8 cellular contexts compared by ENCODE assay signal in genomic region chr16:56450275-56450889, GRCh38. TPM values are rescaled to one million over a fixed set of nuclear protein-coding genes. Genes with fewer than 3 reads are reported as not detected.
DNase-seq lines count a peak whose midpoint lies in the region; ATAC-seq and TF ChIP-seq lines count a peak whose summit lies in the region.

No MANE protein-coding gene starts in this region.

- no peaks in the 10 kb centered on the region for H3K9me3 Mint-ChIP-seq in CD8-positive, alpha-beta memory T cell

- no peak overlapping the region for H2BK120ac ChIP-seq in IMR-90 (ENCODE audit: low read depth, low read length)
- no peak overlapping the region for H2BK120ac ChIP-seq in mesenchymal stem cell (ENCODE audit: low read depth, low read length)

- peak overlapping the region; percentile 90 to 99 (median 97) for H3K4me3 Mint-ChIP-seq in CD8-positive, alpha-beta memory T cell

- no peak for TF ChIP-seq RAD21 in IMR-90 (IDR thresholded peaks at IDR 0.05; ENCODE audit: low read length)

- no peak overlapping the region for H2BK12ac ChIP-seq in mesenchymal stem cell (ENCODE audit: low read length in 2 of 2)

- peak overlapping the region; percentile 57 to 99 (median 96) for H3K27ac Mint-ChIP-seq in CD8-positive, alpha-beta memory T cell

- no CpG with 5 or more reads among the region's 13 CpGs for WGBS in IMR-90 (ENCODE audit: extremely low coverage in 2 of 2, insufficient read length in 1 of 2), 2 experiments
- 8% methylated on average over 5 of the region's 13 CpGs for WGBS in mesenchymal stem cell

- peak overlapping the region; percentile 89 for H2AK9ac ChIP-seq in IMR-90 (replicated peaks; ENCODE audit: low read depth, low read length, poor library complexity)

- H3K4ac ChIP-seq in IMR-90 (ENCODE audit: low read depth, low read length) (peak overlapping the region; percentile 77; the same call in 1 of the 2 replicates), mesenchymal stem cell (ENCODE audit: low read depth in 1 of 2, low read length in 2 of 2) (peak overlapping the region in 1 of 2 experiments; percentile 94)

- no peak for ATAC-seq in IMR-90 (ENCODE audit: low read depth)
- ATAC-seq in GM19023 (IDR thresholded peaks at IDR 0.05; ENCODE audit: unreplicated experiment): no peak
- no peak for ATAC-seq in GM21717 (IDR thresholded peaks at IDR 0.05; ENCODE audit: unreplicated experiment)

- H4K91ac ChIP-seq in IMR-90 (ENCODE audit: insufficient read depth, low read depth, low read length) (no peak overlapping the region), mesenchymal stem cell (ENCODE audit: low read length) (no peak overlapping the region)

- H3K4me2 ChIP-seq in IMR-90 (ENCODE audit: low read depth, low read length) (peak overlapping the region; percentile 99), mesenchymal stem cell (ENCODE audit: low read length, poor library complexity, severe bottlenecking) (peak overlapping the region; percentile 75)

- H3K9me3 ChIP-seq in CD8-positive, alpha-beta memory T cell (ENCODE audit: low read length): no peaks in the 10 kb centered on the region
- no peaks in the 10 kb centered on the region for H3K9me3 ChIP-seq in IMR-90 (ENCODE audit: control insufficient read depth, insufficient read depth, low read length)
- no peaks in the 10 kb centered on the region for H3K9me3 ChIP-seq in mesenchymal stem cell (ENCODE audit: control insufficient read depth, low read length)

- BruUV-seq in IMR-90 (replicated peaks; lab: Mats Ljungman, UMichigan): no TSS peak

- H2BK15ac ChIP-seq in IMR-90 (ENCODE audit: low read depth, low read length): no peak overlapping the region
- no peak overlapping the region for H2BK15ac ChIP-seq in mesenchymal stem cell (ENCODE audit: low read depth, poor library complexity, severe bottlenecking)

- peak overlapping the region; percentile 55; the same call in 1 of the 2 replicates for H3K56ac ChIP-seq in IMR-90 (ENCODE audit: extremely low read depth, insufficient read depth, low read length)

- peak overlapping the region; percentile 5; the same call in 1 of the 2 replicates for H2AK5ac ChIP-seq in IMR-90 (ENCODE audit: low read depth, low read length)
- H2AK5ac ChIP-seq in mesenchymal stem cell (ENCODE audit: low read length, severe bottlenecking): no peak overlapping the region

- H3K27me3 Mint-ChIP-seq in CD8-positive, alpha-beta memory T cell: no peaks in the 10 kb centered on the region

- no peaks in the 10 kb centered on the region for H3K27me3 ChIP-seq in CD8-positive, alpha-beta memory T cell (ENCODE audit: insufficient read depth, low read length, poor library complexity, severe bottlenecking)
- H3K27me3 ChIP-seq in IMR-90 (ENCODE audit: control insufficient read depth, insufficient read depth, low read length): no peaks in the 10 kb centered on the region
- no peaks in the 10 kb centered on the region for H3K27me3 ChIP-seq in brain microvascular endothelial cell (replicated peaks)
- no peaks in the 10 kb centered on the region for H3K27me3 ChIP-seq in mesenchymal stem cell (ENCODE audit: control insufficient read depth in 1 of 2, insufficient read depth in 1 of 2, low read length in 2 of 2)

- peaks cover 4 to 63% (median 13%) of the 10 kb centered on the region in 3 donors for H3K36me3 Mint-ChIP-seq in CD8-positive, alpha-beta memory T cell

- peak overlapping the region; percentile 48 for H3K23ac ChIP-seq in IMR-90 (ENCODE audit: low read depth, low read length)
- no peak overlapping the region for H3K23ac ChIP-seq in mesenchymal stem cell (ENCODE audit: low read length in 2 of 2)

- no peak overlapping the region for H2BK20ac ChIP-seq in IMR-90 (ENCODE audit: low read depth, low read length)

- peaks cover 13% of the 10 kb centered on the region; the same call in 1 of the 2 replicates for H4K20me1 ChIP-seq in IMR-90 (ENCODE audit: insufficient read depth, low read length)

- H3K36me3 ChIP-seq in CD8-positive, alpha-beta memory T cell (ENCODE audit: insufficient read depth, low read length): peaks cover 11% of the 10 kb centered on the region
- H3K36me3 ChIP-seq in IMR-90 (ENCODE audit: control insufficient read depth, insufficient read depth, low read length) (peaks cover 2% of the 10 kb centered on the region; the same call in 1 of the 2 replicates), brain microvascular endothelial cell (replicated peaks) (peaks cover 15% of the 10 kb centered on the region), mesenchymal stem cell (ENCODE audit: control insufficient read depth in 1 of 2, insufficient read depth in 2 of 2, low read depth in 1 of 2, low read length in 2 of 2) (peaks cover 0 to 45% of the 10 kb centered on the region in 2 experiments)

- H3K14ac ChIP-seq in IMR-90 (replicated peaks; ENCODE audit: low read depth, low read length): 0 out of 2 replicates have a peak overlapping the region, but pooled peaks have one; percentile 13
- H3K14ac ChIP-seq in mesenchymal stem cell (ENCODE audit: low read length in 2 of 2): no peak overlapping the region

- H3K4me1 Mint-ChIP-seq in CD8-positive, alpha-beta memory T cell: peaks cover 54 to 73% (median 64%) of the 10 kb centered on the region in 3 donors

- H3K9ac ChIP-seq in IMR-90 (ENCODE audit: low read depth, low read length) (peak overlapping the region; percentile 85), mesenchymal stem cell (ENCODE audit: low read length) (peak overlapping the region; percentile 95)

- dilution Hi-C loops in IMR-90 (cut with HindIII; ENCODE audit: low sequenced_read_pairs, unreplicated experiment): no loop called here

- peak overlapping the region; percentile 91 for H2AFZ ChIP-seq in IMR-90 (replicated peaks; ENCODE audit: low read length, poor library complexity)
- peak overlapping the region; percentile 92 for H2AFZ ChIP-seq in mesenchymal stem cell (ENCODE audit: low read depth, low read length)

- H4K5ac ChIP-seq in IMR-90 (ENCODE audit: low read depth, low read length): no peak overlapping the region; the same call in 1 of the 2 replicates

- peaks cover 50% of the 10 kb centered on the region for H3K4me1 ChIP-seq in CD8-positive, alpha-beta memory T cell (ENCODE audit: insufficient read depth, low read length)
- peaks cover 2% of the 10 kb centered on the region; the same call in 1 of the 2 replicates for H3K4me1 ChIP-seq in IMR-90 (ENCODE audit: control insufficient read depth, insufficient read depth, low read length)
- H3K4me1 ChIP-seq in mesenchymal stem cell (ENCODE audit: control insufficient read depth, insufficient read depth, low read depth, low read length): peaks cover 11% of the 10 kb centered on the region

- CTCF ChIA-PET in CD8-positive, alpha-beta memory T cell (lab: Charles Lee): interaction anchor here (1.2 kb wide), 1 partner anchor 12 kb away, joined by 3 read pairs; no protein-coding TSS in a partner anchor
- CTCF ChIA-PET in IMR-90 (lab: Yijun Ruan, JAX): no interaction called here

- TF ChIP-seq CTCF in IMR-90 (conservative IDR thresholded peaks at IDR 0.05; ENCODE audit: low read depth, low read length): no peak
- TF ChIP-seq CTCF in brain microvascular endothelial cell (IDR thresholded peaks at IDR 0.05; ENCODE audit: low read depth, low read length, missing control alignments): no peak

- no peaks in the 10 kb centered on the region for H3K9me1 ChIP-seq in IMR-90 (ENCODE audit: insufficient read depth, low read length)

- H3K27ac ChIP-seq in CD8-positive, alpha-beta memory T cell (ENCODE audit: low read depth, low read length): peak overlapping the region; percentile 69
- peak overlapping the region; percentile 17; the same call in 1 of the 2 replicates for H3K27ac ChIP-seq in IMR-90 (ENCODE audit: insufficient read depth, low read length)
- H3K27ac ChIP-seq in brain microvascular endothelial cell: peak overlapping the region; percentile 42
- no peak overlapping the region for H3K27ac ChIP-seq in mesenchymal stem cell (ENCODE audit: low read length, poor library complexity, severe bottlenecking)

- no peak for DNase-seq in CD8-positive, alpha-beta memory T cell
- DNase-seq in IMR-90 (peak; percentile 14), brain microvascular endothelial cell (no peak), mesenchymal stem cell (peak; percentile 40), NCI-H187 (lab: John Stamatoyannopoulos, UW) (no peak), NCI-H2196 (lab: John Stamatoyannopoulos, UW; ENCODE audit: unreplicated experiment) (no peak)

- peaks cover 15 to 45% of the 10 kb centered on the region in 2 experiments for H3K79me1 ChIP-seq in IMR-90 (ENCODE audit: low read depth in 1 of 2, low read length in 2 of 2)
- peaks cover 16% of the 10 kb centered on the region for H3K79me1 ChIP-seq in mesenchymal stem cell (replicated peaks; ENCODE audit: low read length, poor library complexity, severe bottlenecking)

- no peak for TF ChIP-seq POLR2A in IMR-90 (IDR thresholded peaks at IDR 0.05; ENCODE audit: low read depth, low read length)

- intact Hi-C loops in IMR-90 (cut with micrococcal nuclease): loop anchor here (5.0 kb wide), 1 partner anchor 252 kb away; no protein-coding TSS in a partner anchor

- in situ Hi-C loops in IMR-90 (cut with MboI; ENCODE audit: low sequenced_read_pairs): no loop called here
- in situ Hi-C loops in brain microvascular endothelial cell (cut with HindIII; ENCODE audit: low pct_ligation_motif_present, low sequenced_read_pairs): no loop called here

- H4K8ac ChIP-seq in IMR-90 (ENCODE audit: low read depth in 2 of 2, low read length in 2 of 2): peak overlapping the region in 1 of 2 experiments; percentile 81; a peak in 2 of 4 replicates
- no peak overlapping the region for H4K8ac ChIP-seq in mesenchymal stem cell (ENCODE audit: low read length)

- H3K18ac ChIP-seq in IMR-90 (ENCODE audit: low read depth, low read length) (no peak overlapping the region), mesenchymal stem cell (ENCODE audit: low read depth in 1 of 2, low read length in 2 of 2) (no peak overlapping the region)

- H3K4me3 ChIP-seq in CD8-positive, alpha-beta memory T cell (ENCODE audit: low read length): peak overlapping the region; percentile 73
- peak overlapping the region; percentile 70 for H3K4me3 ChIP-seq in IMR-90 (ENCODE audit: insufficient read depth, low read depth, low read length)
- H3K4me3 ChIP-seq in brain microvascular endothelial cell (ENCODE audit: low read depth, low read length): peak overlapping the region; percentile 89
- H3K4me3 ChIP-seq in mesenchymal stem cell (ENCODE audit: insufficient read depth in 1 of 2, low read depth in 1 of 2, low read length in 2 of 2): peak overlapping the region; percentile 91 to 93

- H2BK5ac ChIP-seq in IMR-90 (ENCODE audit: low read depth, low read length, poor library complexity, severe bottlenecking) (peak overlapping the region; percentile 57), mesenchymal stem cell (ENCODE audit: low read depth, low read length, poor library complexity, severe bottlenecking) (no peak overlapping the region)

- POLR2A ChIA-PET in CD8-positive, alpha-beta memory T cell (lab: Charles Lee): interaction anchor here (1.2 kb wide), 1 partner anchor 8 kb away, joined by 3 read pairs; no protein-coding TSS in a partner anchor
- POLR2A ChIA-PET in IMR-90 (lab: Charles Lee; ENCODE audit: unreplicated experiment): no interaction called here

RNA-seq across cellular contexts. Expression of gene NUDT21, which starts 0.8 kb away (rescaled TPM):
- total RNA-seq in CD8-positive, alpha-beta memory T cell: 100 to 1,000 TPM; 334 to 359 TPM
- polyA plus RNA-seq in CD8-positive, alpha-beta memory T cell: 77.2 TPM
- 165 and 166 TPM in 2 replicates for total RNA-seq in IMR-90 (2012; rRNA removed)
- polyA plus RNA-seq in IMR-90 (2012; rRNA removed): 52.4 and 60.9 TPM in 2 replicates
- polyA plus RNA-seq in IMR-90 (2012; cell fraction: cytosol; rRNA removed): 42.7 and 48.8 TPM in 2 replicates
- polyA plus RNA-seq in IMR-90 (2012; cell fraction: nucleus; rRNA removed; ENCODE audit: low replicate concordance): 19.6 and 21.6 TPM in 2 replicates
- polyA plus RNA-seq in mesenchymal stem cell (2013, experiment 1 of 2): 85.6 TPM
- polyA plus RNA-seq in mesenchymal stem cell (2013, experiment 2 of 2): 81.3 TPM

RNA-seq across cellular contexts. Expression of gene OGFOD1, which starts 1.0 kb away (rescaled TPM):
- total RNA-seq in CD8-positive, alpha-beta memory T cell: 10 to 100 TPM; 87.9 to 91.9 TPM
- polyA plus RNA-seq in CD8-positive, alpha-beta memory T cell: 114 TPM
- 102 and 103 TPM in 2 replicates for total RNA-seq in IMR-90 (2012; rRNA removed)
- polyA plus RNA-seq in IMR-90 (2012; rRNA removed): 39.2 and 43.5 TPM in 2 replicates
- 14.4 and 24.2 TPM in 2 replicates for polyA plus RNA-seq in IMR-90 (2012; cell fraction: cytosol; rRNA removed)
- 6.6 and 18.8 TPM in 2 replicates for polyA plus RNA-seq in IMR-90 (2012; cell fraction: nucleus; rRNA removed; ENCODE audit: low replicate concordance)
- polyA plus RNA-seq in mesenchymal stem cell (2013, experiment 1 of 2): 47.5 TPM
- polyA plus RNA-seq in mesenchymal stem cell (2013, experiment 2 of 2): 49.5 TPM

RNA-seq across cellular contexts. Expression of gene AMFR, which starts 25.0 kb away (rescaled TPM):
- total RNA-seq in CD8-positive, alpha-beta memory T cell: 10 to 100 TPM; 64.3 to 70.1 TPM
- 39.8 TPM for polyA plus RNA-seq in CD8-positive, alpha-beta memory T cell
- 215 and 216 TPM in 2 replicates for total RNA-seq in IMR-90 (2012; rRNA removed)
- polyA plus RNA-seq in IMR-90 (2012; rRNA removed): 60.7 and 74.3 TPM in 2 replicates
- polyA plus RNA-seq in IMR-90 (2012; cell fraction: cytosol; rRNA removed): 79.2 and 162 TPM in 2 replicates
- 61.8 and 76.4 TPM in 2 replicates for polyA plus RNA-seq in IMR-90 (2012; cell fraction: nucleus; rRNA removed; ENCODE audit: low replicate concordance)
- polyA plus RNA-seq in mesenchymal stem cell (2013, experiment 1 of 2): 39.4 TPM
- polyA plus RNA-seq in mesenchymal stem cell (2013, experiment 2 of 2): 38.6 TPM

Comparison
In these comparisons a context has a peak if more than half of its experiments do, and no peak if none do; other contexts are left out.
1. DNase-seq: peak in IMR-90 (single experiment) and mesenchymal stem cell (single experiment); none in CD8-positive, alpha-beta memory T cell (0 of 5), brain microvascular endothelial cell (single experiment), NCI-H187 (0 of 2) and NCI-H2196 (single experiment).
2. Peak in every context shown above with its lines, with median percentiles within 50 percentile points of each other: H3K4me3 ChIP-seq.